ENCODE assay signal across 1 cellular context in genomic region chr11:11984563-11984962, GRCh38.
TF ChIP-seq lines count a peak whose summit lies in the region.

No MANE protein-coding gene starts in this region.

TF ChIP-seq in GM23338, 12 proteins besides CTCF, POLR2A, EP300 and RAD21:
- TF ChIP-seq ZNF462 (CRISPR knock-in tag; IDR thresholded peaks at IDR 0.05) (no peak), ZNF331 (CRISPR knock-in tag; IDR thresholded peaks at IDR 0.05; ENCODE audit: low read depth) (no peak), JUNB (IDR thresholded peaks at IDR 0.05; ENCODE audit: unreplicated experiment) (no peak), EZH2phosphoT487 (IDR thresholded peaks at IDR 0.05; ENCODE audit: unreplicated experiment) (no peak), REST (IDR thresholded peaks at IDR 0.05; ENCODE audit: unreplicated experiment) (no peak), ETS1 (IDR thresholded peaks at IDR 0.05) (no peak)
